Comparison of ENCODE assay signal across 12 cellular contexts in the genomic region with DNA sequence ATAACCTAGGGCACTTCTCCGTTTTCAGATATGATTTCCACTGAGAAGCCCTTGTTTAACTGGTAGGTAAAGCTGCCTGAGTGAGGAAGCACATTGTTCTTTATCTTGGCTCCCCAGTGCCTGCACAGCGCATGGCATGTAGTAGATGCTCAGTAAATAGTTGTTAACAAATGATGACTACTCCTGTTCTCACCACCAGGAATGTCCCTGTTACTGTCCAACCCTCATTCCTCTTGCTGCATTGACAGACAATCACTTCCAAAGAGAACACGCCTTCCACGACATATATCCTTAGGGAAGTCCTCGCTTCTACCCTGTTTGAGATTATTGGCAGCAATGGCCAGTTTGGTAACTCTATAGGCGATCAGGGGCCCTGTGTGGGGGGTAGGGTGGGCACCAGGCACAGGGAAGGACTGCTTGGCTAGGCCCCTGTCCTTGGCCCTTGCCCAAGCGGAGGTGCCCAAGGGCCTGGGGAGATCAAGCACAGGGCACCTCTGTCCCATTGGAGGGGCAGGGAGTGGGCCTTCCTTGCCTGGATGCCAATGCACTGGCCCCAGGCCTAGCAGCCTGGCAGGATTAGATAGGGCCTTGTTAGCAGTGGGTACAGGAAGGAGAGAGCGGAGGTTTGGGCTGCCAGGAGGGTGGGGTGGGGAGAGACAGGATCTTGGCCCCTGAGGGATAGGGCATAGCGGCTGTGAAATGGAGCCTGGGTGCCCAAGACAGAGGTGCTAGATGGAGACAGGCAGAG. TPM values are rescaled to one million over a fixed set of nuclear protein-coding genes. Genes with fewer than 3 reads are reported as not detected.
A peak's percentile ranks its signal among the peaks of the same experiment; 100 is the strongest.
DNase-seq lines count a peak whose midpoint lies in the region; ATAC-seq and TF ChIP-seq lines count a peak whose summit lies in the region.
"Had no signal": no experiment of that assay in that cellular context is flagged by ENCODE, and none has a peak within 500 bp of the region (broad histone marks: within the 10 kb centered on the region; RNA-seq: fewer than 3 reads in every experiment).

No MANE protein-coding gene starts in this region.

- intact Hi-C loops in left lung (cut with DNase I): no loop called here

- peaks cover 11% of the 10 kb centered on the region for H3K36me3 Mint-ChIP-seq in HFFc6 (ENCODE audit: low read depth)
- H3K36me3 Mint-ChIP-seq in brain: peaks cover 11% of the 10 kb centered on the region

- H3K27ac ChIP-seq in left lung (peak overlapping the region; percentile 65 to 73), smooth muscle cell (ENCODE audit: low read depth) (peak overlapping the region; percentile 73)
- H3K27ac ChIP-seq: HL-60 had no signal

- TF ChIP-seq CTCF in HFFc6 (IDR thresholded peaks at IDR 0.05) (no peak), brain (conservative IDR thresholded peaks at IDR 0.05) (no peak), left lung (IDR thresholded peaks at IDR 0.05) (no peak), smooth muscle cell (IDR thresholded peaks at IDR 0.05; ENCODE audit: borderline replicate concordance, insufficient read depth, poor library complexity, severe bottlenecking) (no peak)

- ATAC-seq in left lung (no peak), HG03039 (IDR thresholded peaks at IDR 0.05; ENCODE audit: unreplicated experiment) (no peak), GM19395 (IDR thresholded peaks at IDR 0.05; ENCODE audit: unreplicated experiment) (no peak)

- H3K27me3 ChIP-seq in left lung: peaks cover 0 to 11% of the 10 kb centered on the region in 2 donors
- H3K27me3 ChIP-seq in smooth muscle cell (ENCODE audit: low read depth): no peaks in the 10 kb centered on the region

- H3K79me2 ChIP-seq in smooth muscle cell (ENCODE audit: low read depth): peaks cover under 1% of the 10 kb centered on the region

- H4K20me1 ChIP-seq in smooth muscle cell (ENCODE audit: low read depth): no peaks in the 10 kb centered on the region

- DNase-seq in HFFc6: peak; percentile 36
- DNase-seq in left lung: peak in 1 of 2 donors; percentile 61
- DNase-seq in smooth muscle cell (lab: John Stamatoyannopoulos, UW; ENCODE audit: unreplicated experiment): no peak
- DNase-seq in NCI-H82 treated with DMSO at 0.1 percent for 48 hours (lab: John Stamatoyannopoulos, UW; ENCODE audit: unreplicated experiment): no peak
- no peak for DNase-seq in SK-N-DZ (ENCODE audit: low spot score)
- DNase-seq: SW 1271 had no signal

- H3K9ac ChIP-seq in smooth muscle cell (ENCODE audit: low read depth): no peak overlapping the region

- H3K27ac Mint-ChIP-seq in HFFc6: peak overlapping the region; percentile 80
- H3K27ac Mint-ChIP-seq in brain: peak overlapping the region; percentile 96 to 98 (median 96)

- H3K4me3 ChIP-seq in left lung: no peak overlapping the region
- H3K4me3 ChIP-seq in smooth muscle cell: no peak overlapping the region

- H3K4me3 Mint-ChIP-seq in HFFc6: no peak overlapping the region
- peak overlapping the region in 2 of 5 experiments; percentile 11 to 23 for H3K4me3 Mint-ChIP-seq in brain

- H3K9me3 Mint-ChIP-seq in HFFc6 (no peaks in the 10 kb centered on the region), brain (no peaks in the 10 kb centered on the region)

- H3K4me1 ChIP-seq in left lung (peaks cover 34 to 72% of the 10 kb centered on the region in 2 donors), smooth muscle cell (ENCODE audit: low read depth) (peaks cover 59% of the 10 kb centered on the region)

- WGBS in smooth muscle cell (ENCODE audit: low lambda C conversion rate): 85% methylated on average over 9 of the region's 9 CpGs

- H3K27me3 Mint-ChIP-seq in HFFc6 (ENCODE audit: insufficient read depth) (peaks cover 1% of the 10 kb centered on the region), brain (peaks cover 3% of the 10 kb centered on the region)

- H3K4me1 Mint-ChIP-seq in HFFc6 (ENCODE audit: low read depth) (peaks cover 73% of the 10 kb centered on the region), brain (peaks cover 98% of the 10 kb centered on the region)

- peak overlapping the region; percentile 66 for H3K4me2 ChIP-seq in smooth muscle cell

- no peak overlapping the region for H2AFZ ChIP-seq in smooth muscle cell (ENCODE audit: low read depth)

- H3K9me3 ChIP-seq in left lung (no peaks in the 10 kb centered on the region), smooth muscle cell (replicated peaks; ENCODE audit: low read depth) (no peaks in the 10 kb centered on the region)

- H3K36me3 ChIP-seq in left lung (no peaks in the 10 kb centered on the region), smooth muscle cell (ENCODE audit: low read depth) (no peaks in the 10 kb centered on the region)

- H3F3A ChIP-seq in smooth muscle cell (ENCODE audit: low read depth): peaks cover 18% of the 10 kb centered on the region

RNA-seq across cellular contexts. Expression of gene NES, which starts 10.2 kb away (rescaled TPM):
- 100 to 1,000 TPM; 106 to 126 (median 116) TPM for total RNA-seq in HFFc6 (2021; fragmentation: NEBNext Ultra II Directional; extraction: Animal tissue kit (Norgen Biotek cat#: 25700))
- polyA plus RNA-seq in brain (ENCODE audit: insufficient read depth, low read depth, low replicate concordance): 12.7 TPM
- 10 to 100 TPM; 56.9 to 58.5 TPM for total RNA-seq in left lung
- total RNA-seq in smooth muscle cell: 27.1 and 28.5 TPM in 2 replicates
- 11.3 and 23.3 TPM in 2 replicates for polyA plus RNA-seq in smooth muscle cell
- 14.8 and 34.1 TPM in 2 replicates for polyA plus RNA-seq in SK-N-DZ (2014; cell fraction: cytosol; rRNA removed)
- 38.7 and 46.8 TPM in 2 replicates for polyA plus RNA-seq in SK-N-DZ (2014; cell fraction: nucleus; rRNA removed)

RNA-seq across cellular contexts. Expression of gene BCAN, which starts 25.1 kb away (rescaled TPM):
- total RNA-seq in HFFc6 (2021; fragmentation: NEBNext Ultra II Directional; extraction: Animal tissue kit (Norgen Biotek cat#: 25700)): not detected
- polyA plus RNA-seq in brain (ENCODE audit: insufficient read depth, low read depth, low replicate concordance): 81.5 TPM
- under 1 TPM; 0.34 to 0.35 TPM for total RNA-seq in left lung
- total RNA-seq in smooth muscle cell: not detected in 2 replicates
- 0.79 TPM in 1 of 2 replicates, not detected in the other for polyA plus RNA-seq in smooth muscle cell
- 0.50 TPM in 1 of 2 replicates, not detected in the other for polyA plus RNA-seq in SK-N-DZ (2014; cell fraction: cytosol; rRNA removed)
- polyA plus RNA-seq in SK-N-DZ (2014; cell fraction: nucleus; rRNA removed): not detected in 2 replicates

RNA-seq across cellular contexts. Expression of gene CRABP2, which starts 38.3 kb away (rescaled TPM):
- total RNA-seq in HFFc6 (2021; fragmentation: NEBNext Ultra II Directional; extraction: Animal tissue kit (Norgen Biotek cat#: 25700)): 10 to 100 TPM; 55.9 to 70.4 (median 59.2) TPM
- 10.5 TPM for polyA plus RNA-seq in brain (ENCODE audit: insufficient read depth, low read depth, low replicate concordance)
- total RNA-seq in left lung: 10 to 100 TPM in 1 of 2 donors, 1 to 10 TPM in 1; 2.7 to 23.3 TPM
- total RNA-seq in smooth muscle cell: 69.4 and 86.6 TPM in 2 replicates
- polyA plus RNA-seq in smooth muscle cell: 145 and 277 TPM in 2 replicates
- polyA plus RNA-seq in SK-N-DZ (2014; cell fraction: cytosol; rRNA removed): 5.4 and 5.6 TPM in 2 replicates
- polyA plus RNA-seq in SK-N-DZ (2014; cell fraction: nucleus; rRNA removed): 1.1 and 1.9 TPM in 2 replicates

RNA-seq across cellular contexts. Expression of gene HAPLN2, which starts 47.8 kb away (rescaled TPM):
- not detected for total RNA-seq in HFFc6 (2021; fragmentation: NEBNext Ultra II Directional; extraction: Animal tissue kit (Norgen Biotek cat#: 25700))
- polyA plus RNA-seq in brain (ENCODE audit: insufficient read depth, low read depth, low replicate concordance): 69.6 TPM
- under 1 TPM in 1 of 2 donors, not detected in 1; 0.18 TPM for total RNA-seq in left lung
- not detected in 2 replicates for total RNA-seq in smooth muscle cell
- polyA plus RNA-seq in smooth muscle cell: 1.00 TPM in 1 of 2 replicates, not detected in the other
- not detected in 2 replicates for polyA plus RNA-seq in SK-N-DZ (2014; cell fraction: cytosol; rRNA removed)
- polyA plus RNA-seq in SK-N-DZ (2014; cell fraction: nucleus; rRNA removed): 1.5 and 2.5 TPM in 2 replicates
- total RNA-seq: kidney epithelial cell, renal cortical epithelial cell had no signal
